20 cellular contexts compared by ENCODE assay signal in genomic region chr18:34971313-34971712, GRCh38.
DNase-seq lines count a peak whose midpoint lies in the region; ATAC-seq and TF ChIP-seq lines count a peak whose summit lies in the region.
"Had no signal": no experiment of that assay in that cellular context is flagged by ENCODE, and none has a peak within 500 bp of the region (broad histone marks: within the 10 kb centered on the region; RNA-seq: fewer than 3 reads in every experiment).

No MANE protein-coding gene starts in this region.

- H4K12ac ChIP-seq in trophoblast cell (ENCODE audit: low read depth, low read length): no peak overlapping the region

- H3K9me3 ChIP-seq in HCT116 (ENCODE audit: control insufficient read depth in 1 of 2, insufficient read depth in 1 of 2, low read depth in 1 of 2, low read length in 2 of 2) (no peaks in the 10 kb centered on the region), trophoblast cell (ENCODE audit: insufficient read depth, low read depth, low read length) (no peaks in the 10 kb centered on the region)
- H3K9me3 ChIP-seq: ascending aorta, upper lobe of left lung had no signal

- H3K79me1 ChIP-seq in trophoblast cell (ENCODE audit: low read length): no peaks in the 10 kb centered on the region

- H3K27ac ChIP-seq in HCT116 (ENCODE audit: low read depth, low read length): no peak overlapping the region
- H3K27ac ChIP-seq in trophoblast cell (ENCODE audit: low read depth, low read length): no peak overlapping the region
- H3K27ac ChIP-seq in GM23338 (ENCODE audit: low read depth): no peak overlapping the region
- H3K27ac ChIP-seq: ascending aorta, C4-2B, skin epidermis, upper lobe of left lung had no signal

- no peak for ATAC-seq in HCT116
- no peak for ATAC-seq in HG02678 (IDR thresholded peaks at IDR 0.05; ENCODE audit: unreplicated experiment)
- ATAC-seq in GM23338: no peak
- ATAC-seq: left lobe of liver had no signal

- peaks cover 15% of the 10 kb centered on the region for H3K27me3 Mint-ChIP-seq in GM23338 (ENCODE audit: insufficient read depth, low read depth, poor library complexity)

- no peak overlapping the region for H4K91ac ChIP-seq in trophoblast cell (ENCODE audit: low read depth, low read length)

- TF ChIP-seq POLR2A in HCT116 (IDR thresholded peaks at IDR 0.05; ENCODE audit: borderline replicate concordance, extremely low read depth, insufficient read depth, insufficient read length): no peak

- peaks cover 2 to 3% of the 10 kb centered on the region in 2 experiments; a peak in 3 of 4 replicates for H3K4me1 ChIP-seq in HCT116 (ENCODE audit: control insufficient read depth in 1 of 2, insufficient read depth in 2 of 2, low read length in 2 of 2)
- H3K4me1 ChIP-seq in trophoblast cell (ENCODE audit: control insufficient read depth in 1 of 2, insufficient read depth in 2 of 2, low read length in 2 of 2): no peaks in the 10 kb centered on the region
- H3K4me1 ChIP-seq in GM23338 (ENCODE audit: insufficient read depth): peaks cover 5% of the 10 kb centered on the region

- H3K36me3 ChIP-seq in HCT116 (ENCODE audit: control insufficient read depth in 1 of 2, insufficient read depth in 2 of 2, low read length in 2 of 2) (no peaks in the 10 kb centered on the region), trophoblast cell (ENCODE audit: control insufficient read depth in 1 of 2, insufficient read depth in 2 of 2, low read length in 2 of 2) (no peaks in the 10 kb centered on the region), GM23338 (ENCODE audit: insufficient read depth) (no peaks in the 10 kb centered on the region)
- H3K36me3 ChIP-seq: ascending aorta, upper lobe of left lung had no signal

- H2BK12ac ChIP-seq in trophoblast cell (ENCODE audit: low read length): no peak overlapping the region

- no peak overlapping the region for H2AK5ac ChIP-seq in trophoblast cell (ENCODE audit: low read length)

- TF ChIP-seq RAD21 in HCT116 (IDR thresholded peaks at IDR 0.05; ENCODE audit: low read depth): no peak

- TF ChIP-seq CTCF in HCT116 (IDR thresholded peaks at IDR 0.05 in 2 of 3, conservative IDR thresholded peaks at IDR 0.05 in 1 of 3; ENCODE audit: borderline replicate concordance in 1 of 3, insufficient read depth in 1 of 3, low read depth in 2 of 3, low read length in 2 of 3) (no peak), epithelial cell of esophagus (IDR thresholded peaks at IDR 0.05; ENCODE audit: insufficient read depth, low read depth, low read length, missing control alignments) (no peak), GM23338 (conservative IDR thresholded peaks at IDR 0.05; ENCODE audit: low read depth in 2 of 2) (no peak)

- no TSS peak for BruUV-seq in HCT116 (replicated peaks; lab: Mats Ljungman, UMichigan)

- DNase-seq in HCT116 (ENCODE audit: low read depth, low spot score) (no peak), OCI-M1 (lab: John Stamatoyannopoulos, UW) (peak; percentile 30), epithelial cell of esophagus (ENCODE audit: low read depth) (peak; percentile 68), trophoblast cell (peak; percentile 6 to 47), GM23338 (ENCODE audit: low spot score) (no peak), islet precursor cell (no peak)
- no peak for DNase-seq in activated CD4-positive, alpha-beta T cell treated with anti-CD3 and anti-CD28 coated beads for 4 hours
- DNase-seq: hypothalamus; KBM-7; NCI-H146; NCI-H2227 treated with DMSO at 0.1 percent for 48 hours; NK-92 treated with Interleukin-12 subunit alpha and Interleukin-12 subunit beta, amount 100 ng/mL, for 24 hours; SHP77; upper lobe of left lung had no signal

- no peak overlapping the region for H2BK5ac ChIP-seq in trophoblast cell (ENCODE audit: low read depth, low read length, poor library complexity)

- no peak overlapping the region for H3K4me3 Mint-ChIP-seq in GM23338
- H3K4me3 Mint-ChIP-seq: dendritic cell treated with granulocyte-macrophage colony-stimulating factor and Interleukin-4, amounts not matched to agents 40 ng/mL and 50 ng/mL, for 4 days had no signal

- RAD21 ChIA-PET in HCT116 (lab: Charles Lee; ENCODE audit: low non-redundant PET in 1 of 2, low total read pairs in 2 of 2, uncharacterized antibody in 2 of 2, unreplicated experiment in 2 of 2): no interaction called here

- POLR2A ChIA-PET in HCT116 (lab: Charles Lee): no interaction called here

- no peaks in the 10 kb centered on the region for H3K36me3 Mint-ChIP-seq in GM23338 (ENCODE audit: low read depth)

- CTCF ChIA-PET in HCT116 (lab: Charles Lee): no interaction called here

- H3K27me3 ChIP-seq in HCT116 (ENCODE audit: insufficient read depth, low read length): no peaks in the 10 kb centered on the region
- peaks cover 6% of the 10 kb centered on the region for H3K27me3 ChIP-seq in trophoblast cell (ENCODE audit: insufficient read depth, low read length)
- H3K27me3 ChIP-seq in GM23338 (ENCODE audit: insufficient read depth): peaks cover 37% of the 10 kb centered on the region
- H3K27me3 ChIP-seq: ascending aorta, upper lobe of left lung had no signal

- no peak overlapping the region for H3K4me3 ChIP-seq in HCT116 (replicated peaks in 1 of 2; ENCODE audit: low read depth in 1 of 2, low read length in 2 of 2)
- H3K4me3 ChIP-seq in epithelial cell of esophagus (ENCODE audit: low read length): no peak overlapping the region
- H3K4me3 ChIP-seq in trophoblast cell (ENCODE audit: low read depth, low read length): no peak overlapping the region
- no peak overlapping the region for H3K4me3 ChIP-seq in GM23338
- H3K4me3 ChIP-seq: ascending aorta, skin epidermis, upper lobe of left lung had no signal

- no peak overlapping the region for H3K9ac ChIP-seq in HCT116 (ENCODE audit: low read length)
- H3K9ac ChIP-seq in trophoblast cell (ENCODE audit: low read length): no peak overlapping the region

- no peak overlapping the region for H2AFZ ChIP-seq in HCT116 (ENCODE audit: low read depth, low read length, poor library complexity, severe bottlenecking)
- H2AFZ ChIP-seq in trophoblast cell (ENCODE audit: insufficient read depth, low read length, poor library complexity): no peak overlapping the region
- H2AFZ ChIP-seq in GM23338: no peak overlapping the region

- H3K4ac ChIP-seq in trophoblast cell (ENCODE audit: low read depth, low read length): no peak overlapping the region

- H4K8ac ChIP-seq in trophoblast cell (ENCODE audit: low read depth, low read length): no peak overlapping the region

- H3K23ac ChIP-seq in trophoblast cell (ENCODE audit: low read length): no peak overlapping the region

- H3K4me1 Mint-ChIP-seq in GM23338: peaks cover 5% of the 10 kb centered on the region; the same call in 2 of the 3 replicates

- no peak overlapping the region for H3K27ac Mint-ChIP-seq in GM23338
- H3K27ac Mint-ChIP-seq: dendritic cell treated with granulocyte-macrophage colony-stimulating factor and Interleukin-4, amounts not matched to agents 40 ng/mL and 50 ng/mL, for 4 days had no signal

- WGBS in trophoblast cell (ENCODE audit: extremely low coverage, insufficient coverage, insufficient read length): no CpG with 5 or more reads among the region's 1 CpG

- no peak overlapping the region for H2BK120ac ChIP-seq in trophoblast cell (ENCODE audit: insufficient read depth, low read length, poor library complexity)

- H3K9me3 Mint-ChIP-seq in GM23338: no peaks in the 10 kb centered on the region
- H3K9me3 Mint-ChIP-seq: dendritic cell treated with granulocyte-macrophage colony-stimulating factor and Interleukin-4, amounts not matched to agents 40 ng/mL and 50 ng/mL, for 4 days had no signal

- H3K4me2 ChIP-seq in HCT116 (ENCODE audit: low read length): no peak overlapping the region
- no peak overlapping the region for H3K4me2 ChIP-seq in trophoblast cell (ENCODE audit: low read length)
- no peak overlapping the region for H3K4me2 ChIP-seq in GM23338

- no peak overlapping the region for H3K18ac ChIP-seq in trophoblast cell (ENCODE audit: low read length)

- intact Hi-C loops in HCT116 (cut with micrococcal nuclease): no loop called here

- H4K20me1 ChIP-seq in HCT116 (ENCODE audit: insufficient read depth): no peaks in the 10 kb centered on the region
- no peaks in the 10 kb centered on the region for H4K20me1 ChIP-seq in GM23338 (replicated peaks; ENCODE audit: insufficient read depth)

- no peaks in the 10 kb centered on the region for H3F3A ChIP-seq in GM23338 (replicated peaks; ENCODE audit: low read depth)

- H3K14ac ChIP-seq in trophoblast cell (ENCODE audit: low read length): no peak overlapping the region

- no peaks in the 10 kb centered on the region for H3K9me2 ChIP-seq in HCT116 (ENCODE audit: insufficient read depth)
- H3K9me2 ChIP-seq in GM23338 (ENCODE audit: insufficient read depth): no peaks in the 10 kb centered on the region

- H3K79me2 ChIP-seq in HCT116 (ENCODE audit: insufficient read depth, low read length) (no peaks in the 10 kb centered on the region), trophoblast cell (ENCODE audit: control insufficient read depth, insufficient read depth, low read length, poor library complexity) (no peaks in the 10 kb centered on the region), GM23338 (replicated peaks; ENCODE audit: insufficient read depth) (no peaks in the 10 kb centered on the region)

TF ChIP-seq in GM23338, 12 proteins besides CTCF, POLR2A, EP300 and RAD21 (continues in another document):
- TF ChIP-seq EZH2 (IDR thresholded peaks at IDR 0.05; ENCODE audit: low read depth, unreplicated experiment) (no peak), EZH2phosphoT487 (IDR thresholded peaks at IDR 0.05; ENCODE audit: unreplicated experiment) (no peak), REST (IDR thresholded peaks at IDR 0.05; ENCODE audit: unreplicated experiment) (no peak)

Comparison
In these comparisons a context has a peak if more than half of its experiments do, and no peak if none do; other contexts are left out.
1. DNase-seq: peak in OCI-M1 (single experiment), epithelial cell of esophagus (single experiment) and trophoblast cell (2 of 2); none in HCT116 (single experiment), GM23338 (single experiment), islet precursor cell (single experiment) and activated CD4-positive, alpha-beta T cell treated with anti-CD3 and anti-CD28 coated beads for 4 hours (0 of 2).